In the genomic region with DNA sequence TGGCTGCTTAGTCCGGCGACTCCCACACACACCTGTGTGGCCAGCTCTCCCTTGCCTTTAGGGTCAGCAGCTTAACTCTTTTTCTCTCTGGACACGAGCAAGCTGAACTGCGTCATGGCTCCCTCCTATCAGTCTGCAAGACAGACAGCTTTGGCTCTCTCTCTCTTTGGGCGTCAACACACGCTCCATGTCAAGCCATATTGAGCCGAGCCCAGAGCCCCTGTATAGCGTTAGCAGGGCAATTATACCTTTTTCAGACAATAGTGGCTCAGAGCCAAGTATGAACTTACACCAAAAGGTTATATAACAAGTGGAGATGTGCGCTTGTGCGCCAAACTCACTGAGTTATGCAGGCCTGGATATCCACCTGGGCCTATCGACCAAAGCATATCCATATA, we compare ENCODE assay signal across 1 cellular context.
A peak's percentile ranks its signal among the peaks of the same experiment; 100 is the strongest.
TF ChIP-seq lines count a peak whose summit lies in the region.

No MANE protein-coding gene starts in this region.

TF ChIP-seq in HepG2, 621 proteins besides CTCF, POLR2A, EP300 and RAD21 (continued from another document and continues in another):
- TF ChIP-seq PATZ1 (CRISPR knock-in tag; IDR thresholded peaks at IDR 0.05) (no peak), EEA1 (CRISPR knock-in tag; IDR thresholded peaks at IDR 0.05; ENCODE audit: borderline replicate concordance) (no peak), ZNF788 (CRISPR knock-in tag; IDR thresholded peaks at IDR 0.05; ENCODE audit: borderline replicate concordance) (no peak), CCAR2 (optimal IDR thresholded peaks at IDR 0.05; ENCODE audit: low read depth, low read length) (no peak), ZNF761 (CRISPR knock-in tag; conservative IDR thresholded peaks at IDR 0.05) (0 out of 2 replicates have a peak, but pooled peaks have one; percentile 8), ZNF784 (CRISPR knock-in tag; IDR thresholded peaks at IDR 0.05; ENCODE audit: borderline replicate concordance) (no peak), ARNTL (CRISPR knock-in tag; IDR thresholded peaks at IDR 0.05) (0 out of 2 replicates have a peak, but pooled peaks have one; percentile 41), ZNF772 (CRISPR knock-in tag; IDR thresholded peaks at IDR 0.05) (no peak), POLR2G (IDR thresholded peaks at IDR 0.05; ENCODE audit: low read depth, low read length) (0 out of 2 replicates have a peak, but pooled peaks have one; percentile 46), ASH2L (IDR thresholded peaks at IDR 0.05; ENCODE audit: insufficient read length, low read depth, low read length) (no peak), THAP11 (CRISPR knock-in tag; IDR thresholded peaks at IDR 0.05) (peak; percentile 26; the same call in 1 of the 2 replicates), ZNF230 (CRISPR knock-in tag; IDR thresholded peaks at IDR 0.05) (no peak), STAT5B (CRISPR knock-in tag; IDR thresholded peaks at IDR 0.05) (no peak), ZNF333 (CRISPR knock-in tag; IDR thresholded peaks at IDR 0.05; ENCODE audit: borderline replicate concordance) (no peak), ZNF350 (CRISPR knock-in tag; IDR thresholded peaks at IDR 0.05; ENCODE audit: borderline replicate concordance, low read depth) (no peak; the same call in 1 of the 2 replicates), CC2D1A (CRISPR knock-in tag; IDR thresholded peaks at IDR 0.05) (no peak), MEF2D (CRISPR knock-in tag; IDR thresholded peaks at IDR 0.05) (no peak), NKX3-1 (CRISPR knock-in tag; IDR thresholded peaks at IDR 0.05) (peak; percentile 68), ZNF17 (CRISPR knock-in tag; IDR thresholded peaks at IDR 0.05) (0 out of 2 replicates have a peak, but pooled peaks have one; percentile 55), KAT8 (CRISPR knock-in tag; IDR thresholded peaks at IDR 0.05) (no peak), DPF2 (CRISPR knock-in tag; IDR thresholded peaks at IDR 0.05; ENCODE audit: borderline replicate concordance, low read depth) (no peak), ZSCAN21 (CRISPR knock-in tag; IDR thresholded peaks at IDR 0.05; ENCODE audit: borderline replicate concordance) (no peak), GTF3A (CRISPR knock-in tag; conservative IDR thresholded peaks at IDR 0.05) (no peak), HES4 (CRISPR knock-in tag; IDR thresholded peaks at IDR 0.05; ENCODE audit: borderline replicate concordance) (0 out of 2 replicates have a peak, but pooled peaks have one; percentile 45), ZBTB21 (CRISPR knock-in tag; IDR thresholded peaks at IDR 0.05) (no peak), PHF8 (CRISPR knock-in tag; IDR thresholded peaks at IDR 0.05) (peak; percentile 15; the same call in 1 of the 2 replicates), ISL2 (CRISPR knock-in tag; IDR thresholded peaks at IDR 0.05) (no peak), ATRX (CRISPR knock-in tag; IDR thresholded peaks at IDR 0.05; ENCODE audit: borderline replicate concordance) (no peak), TSC22D2 (CRISPR knock-in tag; IDR thresholded peaks at IDR 0.05; ENCODE audit: borderline replicate concordance) (no peak), MXI1 (IDR thresholded peaks at IDR 0.05; ENCODE audit: borderline replicate concordance, low read depth, low read length) (no peak), SMAD3 (CRISPR knock-in tag; IDR thresholded peaks at IDR 0.05) (no peak), TAF1 (CRISPR knock-in tag; IDR thresholded peaks at IDR 0.05) (no peak), SIX1 (CRISPR knock-in tag; IDR thresholded peaks at IDR 0.05; ENCODE audit: borderline replicate concordance) (no peak), ZNF616 (CRISPR knock-in tag; IDR thresholded peaks at IDR 0.05; ENCODE audit: low read depth) (no peak), POLR2AphosphoS2 (IDR thresholded peaks at IDR 0.05; ENCODE audit: low read depth, low read length) (no peak), SIN3A (IDR thresholded peaks at IDR 0.05; ENCODE audit: borderline replicate concordance, low read depth, low read length) (no peak), NRL (CRISPR knock-in tag; IDR thresholded peaks at IDR 0.05; ENCODE audit: borderline replicate concordance) (no peak), PITX1 (CRISPR knock-in tag; IDR thresholded peaks at IDR 0.05) (0 out of 2 replicates have a peak, but pooled peaks have one; percentile 16), ZNF142 (CRISPR knock-in tag; IDR thresholded peaks at IDR 0.05) (peak; percentile 41; the same call in 1 of the 2 replicates), IRX3 (CRISPR knock-in tag; IDR thresholded peaks at IDR 0.05; ENCODE audit: borderline replicate concordance, low read depth) (no peak), NBN (conservative IDR thresholded peaks at IDR 0.05) (no peak), SMAD9 (CRISPR knock-in tag; IDR thresholded peaks at IDR 0.05) (no peak), SP1 (IDR thresholded peaks at IDR 0.05) (no peak), SP1 (CRISPR knock-in tag; IDR thresholded peaks at IDR 0.05) (no peak), ZNF510 (CRISPR knock-in tag; IDR thresholded peaks at IDR 0.05; ENCODE audit: low read depth) (no peak), ZNF589 (CRISPR knock-in tag; conservative IDR thresholded peaks at IDR 0.05) (no peak)
- TF ChIP-seq, protein P1, sequence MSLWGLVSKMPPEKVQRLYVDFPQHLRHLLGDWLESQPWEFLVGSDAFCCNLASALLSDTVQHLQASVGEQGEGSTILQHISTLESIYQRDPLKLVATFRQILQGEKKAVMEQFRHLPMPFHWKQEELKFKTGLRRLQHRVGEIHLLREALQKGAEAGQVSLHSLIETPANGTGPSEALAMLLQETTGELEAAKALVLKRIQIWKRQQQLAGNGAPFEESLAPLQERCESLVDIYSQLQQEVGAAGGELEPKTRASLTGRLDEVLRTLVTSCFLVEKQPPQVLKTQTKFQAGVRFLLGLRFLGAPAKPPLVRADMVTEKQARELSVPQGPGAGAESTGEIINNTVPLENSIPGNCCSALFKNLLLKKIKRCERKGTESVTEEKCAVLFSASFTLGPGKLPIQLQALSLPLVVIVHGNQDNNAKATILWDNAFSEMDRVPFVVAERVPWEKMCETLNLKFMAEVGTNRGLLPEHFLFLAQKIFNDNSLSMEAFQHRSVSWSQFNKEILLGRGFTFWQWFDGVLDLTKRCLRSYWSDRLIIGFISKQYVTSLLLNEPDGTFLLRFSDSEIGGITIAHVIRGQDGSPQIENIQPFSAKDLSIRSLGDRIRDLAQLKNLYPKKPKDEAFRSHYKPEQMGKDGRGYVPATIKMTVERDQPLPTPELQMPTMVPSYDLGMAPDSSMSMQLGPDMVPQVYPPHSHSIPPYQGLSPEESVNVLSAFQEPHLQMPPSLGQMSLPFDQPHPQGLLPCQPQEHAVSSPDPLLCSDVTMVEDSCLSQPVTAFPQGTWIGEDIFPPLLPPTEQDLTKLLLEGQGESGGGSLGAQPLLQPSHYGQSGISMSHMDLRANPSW (CRISPR knock-in tag; IDR thresholded peaks at IDR 0.05; ENCODE audit: borderline replicate concordance), result no peak
- TF ChIP-seq, protein P2, sequence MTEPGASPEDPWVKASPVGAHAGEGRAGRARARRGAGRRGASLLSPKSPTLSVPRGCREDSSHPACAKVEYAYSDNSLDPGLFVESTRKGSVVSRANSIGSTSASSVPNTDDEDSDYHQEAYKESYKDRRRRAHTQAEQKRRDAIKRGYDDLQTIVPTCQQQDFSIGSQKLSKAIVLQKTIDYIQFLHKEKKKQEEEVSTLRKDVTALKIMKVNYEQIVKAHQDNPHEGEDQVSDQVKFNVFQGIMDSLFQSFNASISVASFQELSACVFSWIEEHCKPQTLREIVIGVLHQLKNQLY (CRISPR knock-in tag; IDR thresholded peaks at IDR 0.05), result no peak
- TF ChIP-seq, protein P3, sequence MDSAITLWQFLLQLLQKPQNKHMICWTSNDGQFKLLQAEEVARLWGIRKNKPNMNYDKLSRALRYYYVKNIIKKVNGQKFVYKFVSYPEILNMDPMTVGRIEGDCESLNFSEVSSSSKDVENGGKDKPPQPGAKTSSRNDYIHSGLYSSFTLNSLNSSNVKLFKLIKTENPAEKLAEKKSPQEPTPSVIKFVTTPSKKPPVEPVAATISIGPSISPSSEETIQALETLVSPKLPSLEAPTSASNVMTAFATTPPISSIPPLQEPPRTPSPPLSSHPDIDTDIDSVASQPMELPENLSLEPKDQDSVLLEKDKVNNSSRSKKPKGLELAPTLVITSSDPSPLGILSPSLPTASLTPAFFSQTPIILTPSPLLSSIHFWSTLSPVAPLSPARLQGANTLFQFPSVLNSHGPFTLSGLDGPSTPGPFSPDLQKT (CRISPR knock-in tag; IDR thresholded peaks at IDR 0.05; ENCODE audit: borderline replicate concordance), result no peak
- TF ChIP-seq, protein P4, sequence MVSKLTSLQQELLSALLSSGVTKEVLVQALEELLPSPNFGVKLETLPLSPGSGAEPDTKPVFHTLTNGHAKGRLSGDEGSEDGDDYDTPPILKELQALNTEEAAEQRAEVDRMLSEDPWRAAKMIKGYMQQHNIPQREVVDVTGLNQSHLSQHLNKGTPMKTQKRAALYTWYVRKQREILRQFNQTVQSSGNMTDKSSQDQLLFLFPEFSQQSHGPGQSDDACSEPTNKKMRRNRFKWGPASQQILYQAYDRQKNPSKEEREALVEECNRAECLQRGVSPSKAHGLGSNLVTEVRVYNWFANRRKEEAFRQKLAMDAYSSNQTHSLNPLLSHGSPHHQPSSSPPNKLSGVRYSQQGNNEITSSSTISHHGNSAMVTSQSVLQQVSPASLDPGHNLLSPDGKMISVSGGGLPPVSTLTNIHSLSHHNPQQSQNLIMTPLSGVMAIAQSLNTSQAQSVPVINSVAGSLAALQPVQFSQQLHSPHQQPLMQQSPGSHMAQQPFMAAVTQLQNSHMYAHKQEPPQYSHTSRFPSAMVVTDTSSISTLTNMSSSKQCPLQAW (CRISPR knock-in tag; IDR thresholded peaks at IDR 0.05), result no peak
- TF ChIP-seq, protein P5, sequence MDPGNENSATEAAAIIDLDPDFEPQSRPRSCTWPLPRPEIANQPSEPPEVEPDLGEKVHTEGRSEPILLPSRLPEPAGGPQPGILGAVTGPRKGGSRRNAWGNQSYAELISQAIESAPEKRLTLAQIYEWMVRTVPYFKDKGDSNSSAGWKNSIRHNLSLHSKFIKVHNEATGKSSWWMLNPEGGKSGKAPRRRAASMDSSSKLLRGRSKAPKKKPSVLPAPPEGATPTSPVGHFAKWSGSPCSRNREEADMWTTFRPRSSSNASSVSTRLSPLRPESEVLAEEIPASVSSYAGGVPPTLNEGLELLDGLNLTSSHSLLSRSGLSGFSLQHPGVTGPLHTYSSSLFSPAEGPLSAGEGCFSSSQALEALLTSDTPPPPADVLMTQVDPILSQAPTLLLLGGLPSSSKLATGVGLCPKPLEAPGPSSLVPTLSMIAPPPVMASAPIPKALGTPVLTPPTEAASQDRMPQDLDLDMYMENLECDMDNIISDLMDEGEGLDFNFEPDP (CRISPR knock-in tag; conservative IDR thresholded peaks at IDR 0.05), result no peak
